Comparison of ENCODE assay signal across 10 cellular contexts in the genomic region with DNA sequence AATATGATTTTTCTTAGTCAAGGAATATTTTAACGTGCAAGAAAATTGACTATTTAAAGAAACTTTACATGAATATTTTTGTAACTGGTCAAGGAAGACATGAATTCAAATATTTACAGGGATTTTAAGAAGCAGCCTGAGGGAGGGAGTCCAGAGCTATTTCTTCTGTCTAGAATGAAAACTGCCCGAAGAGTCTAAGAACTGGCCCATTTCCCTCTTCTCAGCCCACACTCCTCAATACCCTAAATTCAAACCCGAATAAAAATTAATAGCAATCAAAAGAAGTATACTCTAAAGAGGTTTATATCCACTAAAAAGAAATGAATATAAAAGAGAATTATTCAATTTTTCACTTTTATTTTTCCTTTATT. TPM values are rescaled to one million over a fixed set of nuclear protein-coding genes. Genes with fewer than 3 reads are reported as not detected.
A peak's percentile ranks its signal among the peaks of the same experiment; 100 is the strongest.
DNase-seq lines count a peak whose midpoint lies in the region; ATAC-seq and TF ChIP-seq lines count a peak whose summit lies in the region.
"Had no signal": no experiment of that assay in that cellular context is flagged by ENCODE, and none has a peak within 500 bp of the region (broad histone marks: within the 10 kb centered on the region; RNA-seq: fewer than 3 reads in every experiment).

No MANE protein-coding gene starts in this region.

- H3F3A ChIP-seq in MM.1S (ENCODE audit: insufficient read depth, low read length) = peaks cover 12% of the 10 kb centered on the region

- intact Hi-C loops in testis (cut with DNase I; ENCODE audit: low total_unique reads) = no loop called here

- H3K27ac ChIP-seq in ACC112 (ENCODE audit: low read depth, low read length) = peak overlapping the region; percentile 97
- peak overlapping the region; percentile 14; the same call in 1 of the 2 replicates for H3K27ac ChIP-seq in MM.1S (ENCODE audit: low read length)
- peak overlapping the region; percentile 67 for H3K27ac ChIP-seq in effector memory CD4-positive, alpha-beta T cell (ENCODE audit: insufficient read depth, low read length, poor library complexity, severe bottlenecking)
- H3K27ac ChIP-seq in foreskin keratinocyte = no peak overlapping the region
- H3K27ac ChIP-seq in testis = no peak overlapping the region

- no peaks in the 10 kb centered on the region for H3K9me3 ChIP-seq in MM.1S (replicated peaks; ENCODE audit: insufficient read depth, low read length)
- H3K9me3 ChIP-seq in effector memory CD4-positive, alpha-beta T cell (ENCODE audit: control insufficient read depth, low read length) = no peaks in the 10 kb centered on the region
- H3K9me3 ChIP-seq in testis = no peaks in the 10 kb centered on the region
- H3K9me3 ChIP-seq: neutrophil had no signal

- H3K79me2 ChIP-seq in ACC112 (ENCODE audit: control insufficient read depth, insufficient read depth, low read length, unreplicated experiment) (peaks cover 5% of the 10 kb centered on the region), MM.1S (ENCODE audit: low read length) (no peaks in the 10 kb centered on the region)

- H2AFZ ChIP-seq in ACC112 (ENCODE audit: low read length, unreplicated experiment) = peak overlapping the region; percentile 70
- peak overlapping the region; percentile 45; the same call in 1 of the 2 replicates for H2AFZ ChIP-seq in MM.1S (ENCODE audit: low read length)

- H4K20me1 ChIP-seq in MM.1S (ENCODE audit: insufficient read depth, low read length) = no peaks in the 10 kb centered on the region

- no peak for TF ChIP-seq POLR2A in testis (IDR thresholded peaks at IDR 0.05)

- ATAC-seq in GM18868 (IDR thresholded peaks at IDR 0.05; ENCODE audit: unreplicated experiment) = peak; percentile 3
- ATAC-seq in foreskin keratinocyte = no peak
- no peak for ATAC-seq in HG02678 (IDR thresholded peaks at IDR 0.05; ENCODE audit: unreplicated experiment)

- H3K27me3 ChIP-seq in ACC112 (ENCODE audit: insufficient read depth, low read length) (no peaks in the 10 kb centered on the region), MM.1S (replicated peaks; ENCODE audit: insufficient read depth, low read length) (no peaks in the 10 kb centered on the region), foreskin keratinocyte (no peaks in the 10 kb centered on the region), testis (no peaks in the 10 kb centered on the region)
- no peaks in the 10 kb centered on the region for H3K27me3 ChIP-seq in effector memory CD4-positive, alpha-beta T cell (replicated peaks; ENCODE audit: control insufficient read depth, insufficient read depth, low read length, poor library complexity, severe bottlenecking)
- H3K27me3 ChIP-seq: neutrophil had no signal

- WGBS in testis, 2 donors = 86% methylated on average over 3 of the region's 3 CpGs

- DNase-seq in MM.1S (no peak), foreskin keratinocyte (no peak), testis (no peak)
- no peak for DNase-seq in effector memory CD4-positive, alpha-beta T cell
- DNase-seq in activated effector memory CD4-positive, alpha-beta T cell treated with anti-CD3 and anti-CD28 coated beads, Interleukin-2, amount 50 U/mL, for 16 hours = no peak
- DNase-seq: islet precursor cell had no signal

- H3K36me3 ChIP-seq in ACC112 (ENCODE audit: insufficient read depth, low read length) (no peaks in the 10 kb centered on the region), MM.1S (replicated peaks; ENCODE audit: insufficient read depth, low read length) (no peaks in the 10 kb centered on the region), testis (ENCODE audit: low read depth, missing control alignments) (no peaks in the 10 kb centered on the region)
- H3K36me3 ChIP-seq in effector memory CD4-positive, alpha-beta T cell (ENCODE audit: control insufficient read depth, insufficient read depth, low read length) = no peaks in the 10 kb centered on the region
- H3K36me3 ChIP-seq: neutrophil had no signal

- no peaks in the 10 kb centered on the region for H3K9me2 ChIP-seq in MM.1S (replicated peaks; ENCODE audit: insufficient read depth, low read length)

- peak overlapping the region; percentile 17; the same call in 1 of the 2 replicates for H3K4me3 ChIP-seq in ACC112 (ENCODE audit: low read depth, low read length)
- peak overlapping the region; percentile 44 for H3K4me3 ChIP-seq in MM.1S (ENCODE audit: low read length)
- no peak overlapping the region for H3K4me3 ChIP-seq in effector memory CD4-positive, alpha-beta T cell (ENCODE audit: insufficient read depth, low read depth, low read length, poor library complexity, severe bottlenecking)
- H3K4me3 ChIP-seq in testis = no peak overlapping the region

- peaks cover 31% of the 10 kb centered on the region for H3K4me1 ChIP-seq in ACC112 (ENCODE audit: control insufficient read depth, insufficient read depth, low read length, unreplicated experiment)
- peaks cover 18% of the 10 kb centered on the region for H3K4me1 ChIP-seq in MM.1S (ENCODE audit: low read length)
- peaks cover 26% of the 10 kb centered on the region for H3K4me1 ChIP-seq in effector memory CD4-positive, alpha-beta T cell (ENCODE audit: control insufficient read depth, insufficient read depth, low read length, poor library complexity, severe bottlenecking)
- peaks cover 13% of the 10 kb centered on the region for H3K4me1 ChIP-seq in foreskin keratinocyte
- H3K4me1 ChIP-seq in testis = no peaks in the 10 kb centered on the region

- TF ChIP-seq CTCF in MM.1S (IDR thresholded peaks at IDR 0.05; ENCODE audit: low read length) (no peak), foreskin keratinocyte (conservative IDR thresholded peaks at IDR 0.05) (no peak), testis (IDR thresholded peaks at IDR 0.05) (no peak)

- peak overlapping the region; percentile 5; the same call in 1 of the 2 replicates for H3K9ac ChIP-seq in MM.1S (ENCODE audit: low read length)

- H3K4me2 ChIP-seq in MM.1S (ENCODE audit: low read depth, low read length) = peak overlapping the region; percentile 87

RNA-seq across cellular contexts. Expression of gene NDUFV2, which starts 6.5 kb away (rescaled TPM):
- total RNA-seq in foreskin keratinocyte (141 and 158 TPM in 2 replicates), testis (100 to 1,000 TPM; 115 to 120 TPM)
- polyA plus RNA-seq in foreskin keratinocyte (164 and 191 TPM in 2 replicates), testis (ENCODE audit: insufficient read depth, low read depth, low replicate concordance) (171 TPM)

RNA-seq across cellular contexts. Expression of gene ANKRD12, which starts 40.6 kb away (rescaled TPM):
- total RNA-seq in foreskin keratinocyte (12.4 and 12.9 TPM in 2 replicates), testis (10 to 100 TPM; 58.5 to 59.7 TPM)
- polyA plus RNA-seq in foreskin keratinocyte (4.1 and 4.7 TPM in 2 replicates), testis (ENCODE audit: insufficient read depth, low read depth, low replicate concordance) (4.5 TPM)

Comparison
In these comparisons a context has a peak if more than half of its experiments do, and no peak if none do; other contexts are left out.
1. H3K27ac ChIP-seq: peak in ACC112 (single experiment), MM.1S (single experiment) and effector memory CD4-positive, alpha-beta T cell (single experiment); none in foreskin keratinocyte (single experiment) and testis (0 of 2).
2. H3K4me3 ChIP-seq: peak in ACC112 (single experiment) and MM.1S (single experiment); none in effector memory CD4-positive, alpha-beta T cell (single experiment) and testis (0 of 2).